Comparison of ENCODE assay signal across 1 cellular context in genomic region chr4:39406763-39407583, GRCh38.
A peak's percentile ranks its signal among the peaks of the same experiment; 100 is the strongest.
TF ChIP-seq lines count a peak whose summit lies in the region.

Gene KLB (plus strand): TSS chr4:39406930. CDS start chr4:39406950, 20 bp downstream.

TF ChIP-seq in HepG2, 621 proteins besides CTCF, POLR2A, EP300 and RAD21 (continued from another document and continues in another):
- TF ChIP-seq, protein P1, sequence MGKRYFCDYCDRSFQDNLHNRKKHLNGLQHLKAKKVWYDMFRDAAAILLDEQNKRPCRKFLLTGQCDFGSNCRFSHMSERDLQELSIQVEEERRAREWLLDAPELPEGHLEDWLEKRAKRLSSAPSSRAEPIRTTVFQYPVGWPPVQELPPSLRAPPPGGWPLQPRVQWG (CRISPR knock-in tag; IDR thresholded peaks at IDR 0.05; ENCODE audit: borderline replicate concordance, low read depth) = no peak
- TF ChIP-seq ZNF577 (CRISPR knock-in tag; IDR thresholded peaks at IDR 0.05; ENCODE audit: borderline replicate concordance, low read depth) (no peak), SRSF9 (IDR thresholded peaks at IDR 0.05; ENCODE audit: borderline replicate concordance, insufficient read depth, low read depth, low read length, poor library complexity, severe bottlenecking) (no peak), SALL1 (CRISPR knock-in tag; IDR thresholded peaks at IDR 0.05) (peak; percentile 74), SP5 (CRISPR knock-in tag; IDR thresholded peaks at IDR 0.05; ENCODE audit: borderline replicate concordance, low read depth) (0 out of 2 replicates have a peak, but pooled peaks have one; percentile 13), NFRKB (IDR thresholded peaks at IDR 0.05) (no peak), ZKSCAN5 (CRISPR knock-in tag; IDR thresholded peaks at IDR 0.05) (no peak), ZNF20 (CRISPR knock-in tag; IDR thresholded peaks at IDR 0.05) (no peak), ZNF431 (CRISPR knock-in tag; IDR thresholded peaks at IDR 0.05; ENCODE audit: borderline replicate concordance, low read depth) (peak; percentile 39; the same call in 1 of the 2 replicates), KDM6A (CRISPR knock-in tag; IDR thresholded peaks at IDR 0.05; ENCODE audit: low read depth) (no peak), MAFK (conservative IDR thresholded peaks at IDR 0.05 in 1 of 2, IDR thresholded peaks at IDR 0.05 in 1 of 2; ENCODE audit: low read length in 2 of 2) (peak in 1 of 2 experiments; percentile 11; a peak in 1 of 4 replicates), ZNF333 (CRISPR knock-in tag; IDR thresholded peaks at IDR 0.05; ENCODE audit: borderline replicate concordance) (no peak), JUNB (CRISPR knock-in tag; IDR thresholded peaks at IDR 0.05; ENCODE audit: borderline replicate concordance) (no peak), SIN3A (IDR thresholded peaks at IDR 0.05; ENCODE audit: borderline replicate concordance, low read depth, low read length) (peak; percentile 98), TOE1 (CRISPR knock-in tag; IDR thresholded peaks at IDR 0.05) (no peak), FOXM1 (CRISPR knock-in tag; IDR thresholded peaks at IDR 0.05) (no peak), ZHX1 (CRISPR knock-in tag; IDR thresholded peaks at IDR 0.05; ENCODE audit: low read depth) (no peak), PRMT3 (CRISPR knock-in tag; IDR thresholded peaks at IDR 0.05; ENCODE audit: borderline replicate concordance, low read depth) (no peak), ZNF331 (CRISPR knock-in tag; IDR thresholded peaks at IDR 0.05) (peak; percentile 81), ZNF782 (CRISPR knock-in tag; IDR thresholded peaks at IDR 0.05; ENCODE audit: borderline replicate concordance) (no peak), ZKSCAN8 (CRISPR knock-in tag; IDR thresholded peaks at IDR 0.05; ENCODE audit: borderline replicate concordance) (peak; percentile 74; the same call in 1 of the 2 replicates), SMAD3 (CRISPR knock-in tag; IDR thresholded peaks at IDR 0.05) (peak; percentile 65; the same call in 1 of the 2 replicates), FOXA3 (CRISPR knock-in tag; IDR thresholded peaks at IDR 0.05) (peak; percentile 70), ZNF557 (CRISPR knock-in tag; IDR thresholded peaks at IDR 0.05) (no peak), ZNF317 (CRISPR knock-in tag; IDR thresholded peaks at IDR 0.05) (peak; percentile 76), HNRNPLL (IDR thresholded peaks at IDR 0.05; ENCODE audit: low read depth, low read length, poor library complexity, severe bottlenecking) (no peak), HNRNPUL1 (IDR thresholded peaks at IDR 0.05; ENCODE audit: low read depth, low read length) (peak; percentile 97), ZNF572 (CRISPR knock-in tag; IDR thresholded peaks at IDR 0.05) (no peak), ZNF672 (CRISPR knock-in tag; IDR thresholded peaks at IDR 0.05) (no peak), SNAPC2 (CRISPR knock-in tag; IDR thresholded peaks at IDR 0.05) (0 out of 2 replicates have a peak, but pooled peaks have one; percentile 45), ZFP1 (CRISPR knock-in tag; IDR thresholded peaks at IDR 0.05) (0 out of 2 replicates have a peak, but pooled peaks have one; percentile 26), ZNF543 (CRISPR knock-in tag; IDR thresholded peaks at IDR 0.05) (no peak), ZNF343 (CRISPR knock-in tag; IDR thresholded peaks at IDR 0.05) (no peak), SMAD1 (CRISPR knock-in tag; IDR thresholded peaks at IDR 0.05; ENCODE audit: borderline replicate concordance, low read depth) (no peak), CHD4 (IDR thresholded peaks at IDR 0.05; ENCODE audit: borderline replicate concordance, low read length) (no peak), ZNF556 (CRISPR knock-in tag; IDR thresholded peaks at IDR 0.05; ENCODE audit: borderline replicate concordance) (no peak), ZNF720 (CRISPR knock-in tag; IDR thresholded peaks at IDR 0.05) (no peak), ZNF160 (CRISPR knock-in tag; IDR thresholded peaks at IDR 0.05) (no peak), LCORL (IDR thresholded peaks at IDR 0.05) (no peak), LCORL (CRISPR knock-in tag; IDR thresholded peaks at IDR 0.05) (peak; percentile 53; the same call in 1 of the 2 replicates), REXO4 (CRISPR knock-in tag; IDR thresholded peaks at IDR 0.05; ENCODE audit: borderline replicate concordance) (no peak), ZNF34 (CRISPR knock-in tag; IDR thresholded peaks at IDR 0.05; ENCODE audit: borderline replicate concordance) (no peak), ZNF784 (CRISPR knock-in tag; IDR thresholded peaks at IDR 0.05; ENCODE audit: borderline replicate concordance) (0 out of 2 replicates have a peak, but pooled peaks have one; percentile 23), SAP130 (CRISPR knock-in tag; IDR thresholded peaks at IDR 0.05; ENCODE audit: low read depth) (peak; percentile 98), ARID2 (CRISPR knock-in tag; IDR thresholded peaks at IDR 0.05; ENCODE audit: borderline replicate concordance) (no peak), ZKSCAN1 (IDR thresholded peaks at IDR 0.05; ENCODE audit: low read length) (no peak), AKNA (CRISPR knock-in tag; IDR thresholded peaks at IDR 0.05; ENCODE audit: borderline replicate concordance) (no peak), ASH2L (IDR thresholded peaks at IDR 0.05; ENCODE audit: insufficient read length, low read depth, low read length) (peak; percentile 72)
- TF ChIP-seq, protein P2, sequence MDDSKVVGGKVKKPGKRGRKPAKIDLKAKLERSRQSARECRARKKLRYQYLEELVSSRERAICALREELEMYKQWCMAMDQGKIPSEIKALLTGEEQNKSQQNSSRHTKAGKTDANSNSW (CRISPR knock-in tag; IDR thresholded peaks at IDR 0.05; ENCODE audit: borderline replicate concordance) = no peak
- TF ChIP-seq, protein P3, sequence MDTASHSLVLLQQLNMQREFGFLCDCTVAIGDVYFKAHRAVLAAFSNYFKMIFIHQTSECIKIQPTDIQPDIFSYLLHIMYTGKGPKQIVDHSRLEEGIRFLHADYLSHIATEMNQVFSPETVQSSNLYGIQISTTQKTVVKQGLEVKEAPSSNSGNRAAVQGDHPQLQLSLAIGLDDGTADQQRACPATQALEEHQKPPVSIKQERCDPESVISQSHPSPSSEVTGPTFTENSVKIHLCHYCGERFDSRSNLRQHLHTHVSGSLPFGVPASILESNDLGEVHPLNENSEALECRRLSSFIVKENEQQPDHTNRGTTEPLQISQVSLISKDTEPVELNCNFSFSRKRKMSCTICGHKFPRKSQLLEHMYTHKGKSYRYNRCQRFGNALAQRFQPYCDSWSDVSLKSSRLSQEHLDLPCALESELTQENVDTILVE (CRISPR knock-in tag; IDR thresholded peaks at IDR 0.05) = peak; percentile 78
- TF ChIP-seq, protein P4, sequence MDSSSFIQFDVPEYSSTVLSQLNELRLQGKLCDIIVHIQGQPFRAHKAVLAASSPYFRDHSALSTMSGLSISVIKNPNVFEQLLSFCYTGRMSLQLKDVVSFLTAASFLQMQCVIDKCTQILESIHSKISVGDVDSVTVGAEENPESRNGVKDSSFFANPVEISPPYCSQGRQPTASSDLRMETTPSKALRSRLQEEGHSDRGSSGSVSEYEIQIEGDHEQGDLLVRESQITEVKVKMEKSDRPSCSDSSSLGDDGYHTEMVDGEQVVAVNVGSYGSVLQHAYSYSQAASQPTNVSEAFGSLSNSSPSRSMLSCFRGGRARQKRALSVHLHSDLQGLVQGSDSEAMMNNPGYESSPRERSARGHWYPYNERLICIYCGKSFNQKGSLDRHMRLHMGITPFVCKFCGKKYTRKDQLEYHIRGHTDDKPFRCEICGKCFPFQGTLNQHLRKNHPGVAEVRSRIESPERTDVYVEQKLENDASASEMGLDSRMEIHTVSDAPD (CRISPR knock-in tag; IDR thresholded peaks at IDR 0.05) = 0 out of 2 replicates have a peak, but pooled peaks have one; percentile 57
